15 cellular contexts compared by ENCODE assay signal in the genomic region with DNA sequence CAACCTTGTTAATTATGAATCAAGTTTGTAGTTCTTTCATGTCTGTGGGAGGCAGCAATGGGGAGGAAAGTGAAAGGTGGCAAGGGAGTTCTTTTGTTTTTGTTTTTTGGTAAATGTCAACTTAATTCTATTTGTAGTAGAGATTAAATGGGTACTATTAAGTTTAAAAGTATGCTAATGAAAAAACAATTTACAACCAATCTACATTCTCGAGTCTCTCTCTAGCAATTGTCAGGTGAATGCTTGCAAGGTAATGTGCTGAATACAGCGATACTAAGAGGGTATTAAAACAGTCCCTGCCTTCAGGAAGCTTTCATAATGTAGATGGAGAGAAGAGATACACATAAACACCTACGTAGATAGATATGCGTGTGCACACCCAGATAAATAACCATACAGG. TPM values are rescaled to one million over a fixed set of nuclear protein-coding genes. Genes with fewer than 3 reads are reported as not detected.
DNase-seq lines count a peak whose midpoint lies in the region; ATAC-seq and TF ChIP-seq lines count a peak whose summit lies in the region.
"Had no signal": no experiment of that assay in that cellular context is flagged by ENCODE, and none has a peak within 500 bp of the region (broad histone marks: within the 10 kb centered on the region; RNA-seq: fewer than 3 reads in every experiment).

No MANE protein-coding gene starts in this region.

- H3K27ac ChIP-seq in HUES64 (ENCODE audit: low read depth, low read length) (no peak overlapping the region), OCI-LY7 (ENCODE audit: low read depth, low read length, poor library complexity, severe bottlenecking) (no peak overlapping the region), adrenal gland (peak overlapping the region in 1 of 5 donors; percentile 88)
- H3K27ac ChIP-seq: C4-2B, prostate gland, testis had no signal

- H2AFZ ChIP-seq in OCI-LY7 (ENCODE audit: low read length): no peak overlapping the region

- no peak for ATAC-seq in activated naive CD4-positive, alpha-beta T cell treated with anti-CD3 and anti-CD28 coated beads, Interleukin-2, amount 50 U/mL, for 72 hours
- ATAC-seq: stimulated activated memory B cell treated with anti-CD40 and anti-IgM and Interleukin-4, amounts not matched to agents 10 μg/mL and 1 μg/mL and 100 μg/mL, for 72 hours had no signal

- DNase-seq in activated naive CD4-positive, alpha-beta T cell treated with anti-CD3 and anti-CD28 coated beads for 36 hours: no peak
- DNase-seq in activated naive CD4-positive, alpha-beta T cell treated with anti-CD3 and anti-CD28 coated beads, Interleukin-2, amount 50 U/mL, for 72 hours (ENCODE audit: low spot score in 2 of 2): no peak
- no peak for DNase-seq in glutamatergic neuron
- DNase-seq in progenitor cell of endocrine pancreas (ENCODE audit: low spot score, unreplicated experiment): no peak
- no peak for DNase-seq in OCI-LY7 (ENCODE audit: low spot score)
- no peak for DNase-seq in adrenal gland
- DNase-seq in NCI-H2107 treated with DMSO at 0.1 percent for 48 hours (lab: John Stamatoyannopoulos, UW; ENCODE audit: unreplicated experiment): no peak
- DNase-seq: activated CD4-positive, alpha-beta memory T cell treated with anti-CD3 and anti-CD28 coated beads, Interleukin-2, amount 10 ng/mL, durations not matched to agents 7 days and 5 days; GF-D8; KG1; testis had no signal

- BruUV-seq in OCI-LY7 (replicated peaks; lab: Mats Ljungman, UMichigan): no TSS peak

- H3K4me2 ChIP-seq in OCI-LY7 (ENCODE audit: low read length): no peak overlapping the region

- H3K4me1 Mint-ChIP-seq in activated naive CD4-positive, alpha-beta T cell treated with anti-CD3 and anti-CD28 coated beads for 36 hours (ENCODE audit: low read depth): peaks cover 44% of the 10 kb centered on the region
- H3K4me1 Mint-ChIP-seq in glutamatergic neuron (ENCODE audit: low read depth, unreplicated experiment) (peaks cover 34% of the 10 kb centered on the region), progenitor cell of endocrine pancreas (ENCODE audit: low read depth) (peaks cover 37% of the 10 kb centered on the region)

- POLR2A ChIA-PET in OCI-LY7 (lab: Charles Lee): interaction anchor here (0.9 kb wide), 1 partner anchor 7 kb away, joined by 7 read pairs; no protein-coding TSS in a partner anchor

- no peak for TF ChIP-seq CTCF in glutamatergic neuron (IDR thresholded peaks at IDR 0.05; ENCODE audit: partially characterized antibody, unreplicated experiment)
- TF ChIP-seq CTCF in progenitor cell of endocrine pancreas (IDR thresholded peaks at IDR 0.05; ENCODE audit: unreplicated experiment): no peak
- TF ChIP-seq CTCF in OCI-LY7 (conservative IDR thresholded peaks at IDR 0.05; ENCODE audit: low read length): no peak
- no peak for TF ChIP-seq CTCF in adrenal gland (IDR thresholded peaks at IDR 0.05)

- peaks cover 5% of the 10 kb centered on the region for H3K27me3 Mint-ChIP-seq in activated naive CD4-positive, alpha-beta T cell treated with anti-CD3 and anti-CD28 coated beads for 36 hours (ENCODE audit: low read depth)
- H3K27me3 Mint-ChIP-seq in glutamatergic neuron (ENCODE audit: unreplicated experiment): peaks cover 14% of the 10 kb centered on the region
- peaks cover 36% of the 10 kb centered on the region for H3K27me3 Mint-ChIP-seq in progenitor cell of endocrine pancreas

- H3K27ac Mint-ChIP-seq in activated naive CD4-positive, alpha-beta T cell treated with anti-CD3 and anti-CD28 coated beads for 36 hours: no peak overlapping the region
- no peak overlapping the region for H3K27ac Mint-ChIP-seq in activated naive CD4-positive, alpha-beta T cell treated with anti-CD3 and anti-CD28 coated beads, Interleukin-2, amount 50 U/mL, for 72 hours
- H3K27ac Mint-ChIP-seq in glutamatergic neuron (ENCODE audit: unreplicated experiment) (peak overlapping the region; percentile 4), progenitor cell of endocrine pancreas (no peak overlapping the region)
- H3K27ac Mint-ChIP-seq: activated CD4-positive, alpha-beta memory T cell treated with anti-CD3 and anti-CD28 coated beads, Interleukin-2, amount 10 ng/mL, durations not matched to agents 7 days and 5 days; stimulated activated memory B cell treated with anti-CD40 and anti-IgM and Interleukin-4, amounts not matched to agents 10 μg/mL and 1 μg/mL and 100 μg/mL, for 72 hours had no signal

- H3K4me3 Mint-ChIP-seq in activated naive CD4-positive, alpha-beta T cell treated with anti-CD3 and anti-CD28 coated beads for 36 hours: peak overlapping the region; percentile 10
- H3K4me3 Mint-ChIP-seq in glutamatergic neuron (ENCODE audit: unreplicated experiment): peak overlapping the region; percentile 21
- peak overlapping the region; percentile 33 for H3K4me3 Mint-ChIP-seq in progenitor cell of endocrine pancreas (ENCODE audit: low read depth)
- H3K4me3 Mint-ChIP-seq: activated CD4-positive, alpha-beta memory T cell treated with anti-CD3 and anti-CD28 coated beads, Interleukin-2, amount 10 ng/mL, durations not matched to agents 7 days and 5 days; stimulated activated memory B cell treated with anti-CD40 and anti-IgM and Interleukin-4, amounts not matched to agents 10 μg/mL and 1 μg/mL and 100 μg/mL, for 72 hours had no signal

- no peaks in the 10 kb centered on the region for H3K79me2 ChIP-seq in OCI-LY7 (ENCODE audit: insufficient read depth, low read depth, low read length)

- H3K27me3 ChIP-seq in HUES64 (ENCODE audit: insufficient read depth, low read length) (peaks cover 54% of the 10 kb centered on the region), adrenal gland (no peaks in the 10 kb centered on the region)
- H3K27me3 ChIP-seq: testis had no signal

- H3K4me1 ChIP-seq in HUES64 (ENCODE audit: insufficient read depth, low read length) (peaks cover 66% of the 10 kb centered on the region), OCI-LY7 (ENCODE audit: insufficient read depth, low read length, poor library complexity, severe bottlenecking) (no peaks in the 10 kb centered on the region), adrenal gland (replicated peaks in 1 of 2) (peaks cover 9 to 18% of the 10 kb centered on the region in 2 donors)

- H3K9me3 ChIP-seq in HUES64 (ENCODE audit: insufficient read depth, low read depth, low read length) (no peaks in the 10 kb centered on the region), OCI-LY7 (ENCODE audit: low read length) (no peaks in the 10 kb centered on the region), adrenal gland (replicated peaks in 1 of 3) (no peaks in the 10 kb centered on the region)
- H3K9me3 ChIP-seq: prostate gland, testis had no signal

- H4K20me1 ChIP-seq in OCI-LY7 (ENCODE audit: insufficient read depth, low read length): no peaks in the 10 kb centered on the region

- CTCF ChIA-PET in activated naive CD4-positive, alpha-beta T cell treated with anti-CD3 and anti-CD28 coated beads for 36 hours (lab: Charles Lee): interaction anchor here (0.6 to 5.2 kb wide), 5 partner anchors 14 to 293 kb away, joined by 3 to 46 read pairs (median 4); no protein-coding TSS in a partner anchor
- CTCF ChIA-PET in OCI-LY7 (lab: Charles Lee; ENCODE audit: unreplicated experiment): no interaction called here

- H3K9me2 ChIP-seq in OCI-LY7 (ENCODE audit: insufficient read depth, low read length): no peaks in the 10 kb centered on the region

- no peak overlapping the region for H3K9ac ChIP-seq in HUES64 (ENCODE audit: low read depth, low read length)

- TF ChIP-seq POLR2A in adrenal gland (IDR thresholded peaks at IDR 0.05): no peak

- H3K9me3 Mint-ChIP-seq in activated naive CD4-positive, alpha-beta T cell treated with anti-CD3 and anti-CD28 coated beads for 36 hours: no peaks in the 10 kb centered on the region
- H3K9me3 Mint-ChIP-seq in activated naive CD4-positive, alpha-beta T cell treated with anti-CD3 and anti-CD28 coated beads, Interleukin-2, amount 50 U/mL, for 72 hours: no peaks in the 10 kb centered on the region
- H3K9me3 Mint-ChIP-seq in glutamatergic neuron (ENCODE audit: unreplicated experiment): peaks cover 8% of the 10 kb centered on the region
- H3K9me3 Mint-ChIP-seq in progenitor cell of endocrine pancreas (ENCODE audit: low read depth): no peaks in the 10 kb centered on the region
- H3K9me3 Mint-ChIP-seq: activated CD4-positive, alpha-beta memory T cell treated with anti-CD3 and anti-CD28 coated beads, Interleukin-2, amount 10 ng/mL, durations not matched to agents 7 days and 5 days; stimulated activated memory B cell treated with anti-CD40 and anti-IgM and Interleukin-4, amounts not matched to agents 10 μg/mL and 1 μg/mL and 100 μg/mL, for 72 hours had no signal

- H3K36me3 ChIP-seq in HUES64 (ENCODE audit: insufficient read depth, low read length): peaks cover 6% of the 10 kb centered on the region
- no peaks in the 10 kb centered on the region for H3K36me3 ChIP-seq in OCI-LY7 (ENCODE audit: insufficient read depth, low read length)
- no peaks in the 10 kb centered on the region for H3K36me3 ChIP-seq in adrenal gland (replicated peaks in 1 of 2)
- H3K36me3 ChIP-seq: prostate gland had no signal

- intact Hi-C loops in activated naive CD4-positive, alpha-beta T cell treated with anti-CD3 and anti-CD28 coated beads for 36 hours (cut with micrococcal nuclease): loop anchor here (5.0 to 10.0 kb wide), 4 partner anchors 354 to 849 kb away; partner anchors contain the start of genes JKAMP, L3HYPDH and PSMA3
- intact Hi-C loops in OCI-LY7 (cut with micrococcal nuclease; ENCODE audit: unreplicated experiment): no loop called here
- intact Hi-C loops in adrenal gland (cut with DNase I): no loop called here

- H3K4me3 ChIP-seq in HUES64 (ENCODE audit: low read length): 0 out of 2 replicates have a peak overlapping the region, but pooled peaks have one; percentile 14
- no peak overlapping the region for H3K4me3 ChIP-seq in OCI-LY7 (ENCODE audit: low read depth, low read length, poor library complexity, severe bottlenecking)
- no peak overlapping the region for H3K4me3 ChIP-seq in adrenal gland
- H3K4me3 ChIP-seq: prostate gland had no signal

- H3K36me3 Mint-ChIP-seq in activated naive CD4-positive, alpha-beta T cell treated with anti-CD3 and anti-CD28 coated beads for 36 hours (ENCODE audit: low read depth): no peaks in the 10 kb centered on the region
- H3K36me3 Mint-ChIP-seq in activated naive CD4-positive, alpha-beta T cell treated with anti-CD3 and anti-CD28 coated beads, Interleukin-2, amount 50 U/mL, for 72 hours: peaks cover under 1 to 5% of the 10 kb centered on the region in 2 donors
- H3K36me3 Mint-ChIP-seq in glutamatergic neuron (ENCODE audit: unreplicated experiment): no peaks in the 10 kb centered on the region
- no peaks in the 10 kb centered on the region for H3K36me3 Mint-ChIP-seq in progenitor cell of endocrine pancreas (ENCODE audit: insufficient read depth)
- H3K36me3 Mint-ChIP-seq: stimulated activated memory B cell treated with anti-CD40 and anti-IgM and Interleukin-4, amounts not matched to agents 10 μg/mL and 1 μg/mL and 100 μg/mL, for 72 hours had no signal

- 50% methylated on average over 1 of the region's 4 CpGs for WGBS in HUES64
- 71 to 75% (median 74%) methylated on average over 4 of the region's 4 CpGs for WGBS in adrenal gland, 4 donors

RNA-seq across cellular contexts. Expression of gene DACT1, which starts 1.6 kb away (rescaled TPM):
- total RNA-seq in activated naive CD4-positive, alpha-beta T cell treated with anti-CD3 and anti-CD28 coated beads for 36 hours: 1 to 10 TPM; 4.0 to 5.2 TPM
- 10 to 100 TPM in 1 of 2 donors, 1 to 10 TPM in 1; 1.7 to 12.2 TPM for total RNA-seq in activated naive CD4-positive, alpha-beta T cell treated with anti-CD3 and anti-CD28 coated beads, Interleukin-2, amount 50 U/mL, for 72 hours
- 23.0 TPM for polyA plus RNA-seq in HUES64 (2013, experiment 1 of 2)
- polyA plus RNA-seq in HUES64 (2013, experiment 2 of 2): 39.7 TPM
- total RNA-seq in glutamatergic neuron (ENCODE audit: unreplicated experiment): 39.9 TPM
- 5.5 and 8.2 TPM in 2 replicates for total RNA-seq in progenitor cell of endocrine pancreas
- total RNA-seq in OCI-LY7 (2014; rRNA removed; shearing (Covaris generic)): not detected in 2 replicates
- not detected in 2 replicates for total RNA-seq in OCI-LY7 (2022)
- 10 to 100 TPM in 7 of 8 donors, 1 to 10 TPM in 1; 5.6 to 32.1 (median 14.3) TPM for total RNA-seq in adrenal gland
- 1 to 10 TPM; 2.9 to 5.3 (median 3.7) TPM for polyA plus RNA-seq in adrenal gland
